28 cellular contexts compared by ENCODE assay signal in the genomic region with DNA sequence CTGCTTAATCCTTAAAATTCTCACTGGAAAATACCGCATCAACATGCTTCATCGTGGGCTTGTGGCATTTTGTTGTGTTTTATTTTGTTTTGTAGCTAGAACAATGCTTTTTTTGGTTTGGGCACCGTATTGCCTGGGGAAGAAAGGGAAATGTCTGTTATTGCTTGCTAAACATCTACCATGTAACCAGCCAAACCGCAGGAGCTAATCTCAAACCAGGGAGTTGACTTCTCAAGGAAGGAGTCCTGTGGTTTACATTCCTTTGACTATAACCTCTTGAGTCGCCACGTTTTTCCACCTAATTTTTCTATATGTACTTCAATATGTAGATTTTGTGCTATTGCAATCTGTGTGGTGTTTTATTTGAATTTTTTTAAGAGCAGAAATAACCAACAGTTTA.
DNase-seq lines count a peak whose midpoint lies in the region; ATAC-seq, FAIRE-seq and TF ChIP-seq lines count a peak whose summit lies in the region.
"Had no signal": no experiment of that assay in that cellular context is flagged by ENCODE, and none has a peak within 500 bp of the region (broad histone marks: within the 10 kb centered on the region; RNA-seq: fewer than 3 reads in every experiment).

No MANE protein-coding gene starts in this region.

- no peaks in the 10 kb centered on the region for H3K27me3 ChIP-seq in breast epithelium

- TF ChIP-seq POLR2A in breast epithelium (IDR thresholded peaks at IDR 0.05), result no peak

- no peak for FAIRE-seq in frontal cortex (lab: Jason Lieb, UNC)
- FAIRE-seq: colon, H1 had no signal

- POLR2A ChIA-PET in MCF 10A (lab: Yijun Ruan, JAX), result interaction anchor here (1.6 kb wide), 1 partner anchor 11 kb away, joined by 3 read pairs; no protein-coding TSS in a partner anchor

- TF ChIP-seq CTCF in MCF 10A (IDR thresholded peaks at IDR 0.05; ENCODE audit: unreplicated experiment) (no peak), breast epithelium (IDR thresholded peaks at IDR 0.05) (no peak), astrocyte of the cerebellum (IDR thresholded peaks at IDR 0.05; ENCODE audit: low read depth, low read length, missing control alignments) (no peak)

- peak overlapping the region in 1 of 2 donors; percentile 20 for H3K27ac ChIP-seq in breast epithelium
- H3K27ac ChIP-seq: 22Rv1 had no signal

- H3K27ac Mint-ChIP-seq in MCF 10A (ENCODE audit: low read depth, unreplicated experiment), result no peak overlapping the region
- H3K27ac Mint-ChIP-seq: activated CD4-positive, alpha-beta memory T cell treated with anti-CD3 and anti-CD28 coated beads for 36 hours; activated T-cell treated with anti-CD3 and anti-CD28 coated beads, Interleukin-2, amount 50 U/mL, for 72 hours; CD14-positive monocyte; naive thymus-derived CD8-positive, alpha-beta T cell had no signal

- CTCF ChIA-PET in MCF 10A (lab: Yijun Ruan, JAX), result no interaction called here

- peaks cover 20% of the 10 kb centered on the region for H3K4me1 Mint-ChIP-seq in MCF 10A (ENCODE audit: insufficient read depth, unreplicated experiment)
- H3K4me1 Mint-ChIP-seq: CD14-positive monocyte; naive thymus-derived CD8-positive, alpha-beta T cell had no signal

- no peak overlapping the region for H3K4me3 ChIP-seq in breast epithelium
- no peak overlapping the region for H3K4me3 ChIP-seq in astrocyte of the cerebellum (ENCODE audit: low read depth, low read length)

- peaks cover 7% of the 10 kb centered on the region for H3K36me3 Mint-ChIP-seq in MCF 10A (ENCODE audit: insufficient read depth, unreplicated experiment)
- H3K36me3 Mint-ChIP-seq: activated CD4-positive, alpha-beta memory T cell treated with anti-CD3 and anti-CD28 coated beads for 36 hours; CD14-positive monocyte; naive thymus-derived CD8-positive, alpha-beta T cell had no signal

- no peaks in the 10 kb centered on the region for H3K9me3 ChIP-seq in breast epithelium

- DNase-seq in MCF 10A (ENCODE audit: unreplicated experiment), result peak; percentile 4
- no peak for DNase-seq in breast epithelium (ENCODE audit: low spot score in 2 of 2)
- peak; percentile 23 for DNase-seq in astrocyte of the cerebellum (ENCODE audit: low read depth)
- DNase-seq in hepatic stellate cell (ENCODE audit: low spot score), result peak; percentile 8
- DNase-seq in RKO (ENCODE audit: low spot score), result no peak
- no peak for DNase-seq in frontal cortex (ENCODE audit: low spot score in 2 of 2)
- DNase-seq: activated CD4-positive, alpha-beta memory T cell treated with anti-CD3 and anti-CD28 coated beads for 36 hours; activated CD4-positive, CD25-positive, alpha-beta regulatory T cell treated with anti-CD3 and anti-CD28 coated beads, Interleukin-2, amount 50 U/mL, for 72 hours; activated naive CD4-positive, alpha-beta T cell; activated T-cell treated with anti-CD3 and anti-CD28 coated beads, Interleukin-2, amount 50 U/mL, for 72 hours; DMS79; effector CD4-positive, alpha-beta T cell; head of caudate nucleus; KG1; naive thymus-derived CD8-positive, alpha-beta T cell; NCI-H2029; NCI-H526; nucleus accumbens; SHP77 treated with DMSO at 0.1 percent for 48 hours; stimulated activated CD4-positive, alpha-beta T cell treated with anti-CD3 and anti-CD28 coated beads, Interleukin-15, amount 100 ng/mL, for 24 hours; stimulated activated CD4-positive, alpha-beta T cell treated with anti-CD3 and anti-CD28 coated beads, Interleukin-4, amount 100 ng/mL, for 4 hours; trophoblast cell had no signal

- intact Hi-C loops in MCF 10A (cut with micrococcal nuclease), result no loop called here
- intact Hi-C loops in breast epithelium (cut with DNase I; ENCODE audit: low total_unique reads), result no loop called here

- no TSS peak for BruUV-seq in MCF 10A (replicated peaks; lab: Mats Ljungman, UMichigan)

- in situ Hi-C loops in astrocyte of the cerebellum (cut with HindIII; ENCODE audit: low sequenced_read_pairs), result no loop called here

- ATAC-seq in GM19463 (IDR thresholded peaks at IDR 0.05; ENCODE audit: unreplicated experiment), result no peak
- no peak for ATAC-seq in HG03097 (IDR thresholded peaks at IDR 0.05; ENCODE audit: low FRiP score, unreplicated experiment)
- ATAC-seq: activated T-cell treated with anti-CD3 and anti-CD28 coated beads, Interleukin-2, amount 50 U/mL, for 72 hours; naive thymus-derived CD8-positive, alpha-beta T cell had no signal

- H3K4me3 Mint-ChIP-seq in MCF 10A (ENCODE audit: unreplicated experiment), result no peak overlapping the region
- H3K4me3 Mint-ChIP-seq: activated CD4-positive, alpha-beta memory T cell treated with anti-CD3 and anti-CD28 coated beads for 36 hours; activated T-cell treated with anti-CD3 and anti-CD28 coated beads, Interleukin-2, amount 50 U/mL, for 72 hours; CD14-positive monocyte; naive thymus-derived CD8-positive, alpha-beta T cell had no signal

- H3K4me1 ChIP-seq in breast epithelium, result no peaks in the 10 kb centered on the region

- H3K36me3 ChIP-seq in breast epithelium, result no peaks in the 10 kb centered on the region

- no peaks in the 10 kb centered on the region for H3K27me3 Mint-ChIP-seq in MCF 10A (ENCODE audit: insufficient read depth, unreplicated experiment)
- H3K27me3 Mint-ChIP-seq: activated CD4-positive, alpha-beta memory T cell treated with anti-CD3 and anti-CD28 coated beads for 36 hours; naive thymus-derived CD8-positive, alpha-beta T cell had no signal

- H3K9me3 Mint-ChIP-seq in MCF 10A (ENCODE audit: unreplicated experiment), result peaks cover under 1% of the 10 kb centered on the region

Comparison
In these comparisons a context has a peak if more than half of its experiments do, and no peak if none do; other contexts are left out.
1. DNase-seq: peak in MCF 10A (single experiment), astrocyte of the cerebellum (single experiment) and hepatic stellate cell (single experiment); none in breast epithelium (0 of 2), RKO (single experiment) and frontal cortex (0 of 2).